Comparison of ENCODE assay signal across 8 cellular contexts in genomic region chr17:17913695-17914332, GRCh38. TPM values are rescaled to one million over a fixed set of nuclear protein-coding genes. Genes with fewer than 3 reads are reported as not detected.
DNase-seq lines count a peak whose midpoint lies in the region; ATAC-seq and TF ChIP-seq lines count a peak whose summit lies in the region.

No MANE protein-coding gene starts in this region.

- CTCF ChIA-PET in CD8-positive, alpha-beta T cell (lab: Charles Lee), result no interaction called here

- H3K36me3 ChIP-seq in CD8-positive, alpha-beta T cell (ENCODE audit: insufficient read depth, low read length), result no peaks in the 10 kb centered on the region
- no peaks in the 10 kb centered on the region for H3K36me3 ChIP-seq in psoas muscle (ENCODE audit: insufficient read depth in 1 of 2, low read depth in 1 of 2)

- WGBS in psoas muscle, 3 donors, result 8 to 12% (median 11%) methylated on average over 4 of the region's 4 CpGs

- H3K9me3 ChIP-seq in CD8-positive, alpha-beta T cell (ENCODE audit: low read length), result no peaks in the 10 kb centered on the region
- no peaks in the 10 kb centered on the region for H3K9me3 ChIP-seq in psoas muscle

- peak; percentile 51 for ATAC-seq in CD8-positive, alpha-beta T cell
- ATAC-seq in HG02885 (IDR thresholded peaks at IDR 0.05; ENCODE audit: poor library complexity, unreplicated experiment) (peak; percentile 40), psoas muscle (peak; percentile 95 to 100 (median 98)), GM18498 (IDR thresholded peaks at IDR 0.05; ENCODE audit: unreplicated experiment) (no peak), HG02938 (IDR thresholded peaks at IDR 0.05; ENCODE audit: unreplicated experiment) (no peak)
- peak; percentile 86 for ATAC-seq in activated T-helper 17 cell treated with anti-CD3 and anti-CD28 coated beads, Interleukin-2, amount 50 U/mL, for 72 hours (replicated peaks)

- H3K36me3 Mint-ChIP-seq in CD8-positive, alpha-beta T cell, result peaks cover 8% of the 10 kb centered on the region
- no peaks in the 10 kb centered on the region for H3K36me3 Mint-ChIP-seq in activated T-helper 17 cell treated with anti-CD3 and anti-CD28 coated beads, Interleukin-2, amount 50 U/mL, for 72 hours (ENCODE audit: low read depth)

- DNase-seq in CD8-positive, alpha-beta T cell, result peak in 5 of 7 experiments; percentile 11 to 54 (median 36)
- DNase-seq in NCI-H524 treated with DMSO at 0.1 percent for 48 hours (lab: John Stamatoyannopoulos, UW) (peak; percentile 92), foreskin melanocyte (peak; percentile 69), psoas muscle (peak; percentile 79 to 90)

- H3K27ac Mint-ChIP-seq in CD8-positive, alpha-beta T cell, result peak overlapping the region; percentile 83
- H3K27ac Mint-ChIP-seq in activated T-helper 17 cell treated with anti-CD3 and anti-CD28 coated beads, Interleukin-2, amount 50 U/mL, for 72 hours, result peak overlapping the region; percentile 6

- H3K27me3 ChIP-seq in CD8-positive, alpha-beta T cell (ENCODE audit: insufficient read depth, low read length), result no peaks in the 10 kb centered on the region
- H3K27me3 ChIP-seq in psoas muscle (ENCODE audit: insufficient read depth in 3 of 3, low read length in 2 of 3), result no peaks in the 10 kb centered on the region

- no peak for TF ChIP-seq CTCF in CD8-positive, alpha-beta T cell (IDR thresholded peaks at IDR 0.05)
- no peak for TF ChIP-seq CTCF in psoas muscle (IDR thresholded peaks at IDR 0.05)

- H3K4me3 ChIP-seq in CD8-positive, alpha-beta T cell (ENCODE audit: low read depth, low read length), result no peak overlapping the region
- H3K4me3 ChIP-seq in psoas muscle, result no peak overlapping the region

- no peaks in the 10 kb centered on the region for H3K4me1 ChIP-seq in CD8-positive, alpha-beta T cell (ENCODE audit: insufficient read depth, low read length)
- H3K4me1 ChIP-seq in psoas muscle, result peaks cover 50% of the 10 kb centered on the region

- no peak overlapping the region for H3K27ac ChIP-seq in CD8-positive, alpha-beta T cell (ENCODE audit: low read depth, low read length)
- peak overlapping the region; percentile 90 for H3K27ac ChIP-seq in psoas muscle

- intact Hi-C loops in CD8-positive, alpha-beta T cell (cut with DNase I, micrococcal nuclease), result loop anchor here in 1 of 2 experiments (10.0 kb wide), 2 partner anchors 61 to 99 kb away; partner anchors contain the start of genes DRC3 and TOM1L2
- intact Hi-C loops in psoas muscle (cut with DNase I), result no loop called here

- H3K4me3 Mint-ChIP-seq in CD8-positive, alpha-beta T cell, result no peak overlapping the region
- no peak overlapping the region for H3K4me3 Mint-ChIP-seq in activated T-helper 17 cell treated with anti-CD3 and anti-CD28 coated beads, Interleukin-2, amount 50 U/mL, for 72 hours

- H3K27me3 Mint-ChIP-seq in CD8-positive, alpha-beta T cell (ENCODE audit: low read depth), result no peaks in the 10 kb centered on the region
- no peaks in the 10 kb centered on the region for H3K27me3 Mint-ChIP-seq in activated T-helper 17 cell treated with anti-CD3 and anti-CD28 coated beads, Interleukin-2, amount 50 U/mL, for 72 hours

- H3K9me3 Mint-ChIP-seq in CD8-positive, alpha-beta T cell, result no peaks in the 10 kb centered on the region
- H3K9me3 Mint-ChIP-seq in activated T-helper 17 cell treated with anti-CD3 and anti-CD28 coated beads, Interleukin-2, amount 50 U/mL, for 72 hours, result no peaks in the 10 kb centered on the region

- POLR2A ChIA-PET in CD8-positive, alpha-beta T cell (lab: Charles Lee), result interaction anchor here (0.7 kb wide), 1 partner anchor 37 kb away, joined by 3 read pairs; no protein-coding TSS in a partner anchor

- H3K4me1 Mint-ChIP-seq in CD8-positive, alpha-beta T cell (ENCODE audit: low read depth), result peaks cover 11% of the 10 kb centered on the region
- H3K4me1 Mint-ChIP-seq in activated T-helper 17 cell treated with anti-CD3 and anti-CD28 coated beads, Interleukin-2, amount 50 U/mL, for 72 hours, result no peaks in the 10 kb centered on the region

RNA-seq across cellular contexts. Expression of gene TOM1L2, which starts 58.4 kb away (rescaled TPM):
- total RNA-seq in CD8-positive, alpha-beta T cell, result 10 to 100 TPM; 15.4 to 20.9 TPM
- 10 to 100 TPM; 20.4 to 24.8 TPM for total RNA-seq in activated T-helper 17 cell treated with anti-CD3 and anti-CD28 coated beads, Interleukin-2, amount 50 U/mL, for 72 hours
- 10 to 100 TPM; 72.0 to 89.8 (median 87.2) TPM for total RNA-seq in psoas muscle
- 10 to 100 TPM; 13.3 to 48.4 (median 27.6) TPM for polyA plus RNA-seq in psoas muscle

RNA-seq across cellular contexts. Expression of gene DRC3, which starts 58.8 kb away (rescaled TPM):
- under 1 TPM; 0.61 to 0.90 TPM for total RNA-seq in CD8-positive, alpha-beta T cell
- total RNA-seq in activated T-helper 17 cell treated with anti-CD3 and anti-CD28 coated beads, Interleukin-2, amount 50 U/mL, for 72 hours, result under 1 TPM in 1 of 2 donors, not detected in 1; 0.58 TPM
- 1 to 10 TPM in 1 of 4 donors, under 1 TPM in 3; 0.39 to 1.8 (median 0.73) TPM for total RNA-seq in psoas muscle
- polyA plus RNA-seq in psoas muscle, result 1 to 10 TPM in 1 of 3 donors, under 1 TPM in 2; 0.61 to 1.6 (median 0.69) TPM

Comparison
In these comparisons a context has a peak if more than half of its experiments do, and no peak if none do; other contexts are left out.
1. ATAC-seq: peak in CD8-positive, alpha-beta T cell (single experiment), HG02885 (single experiment), activated T-helper 17 cell treated with anti-CD3 and anti-CD28 coated beads, Interleukin-2, amount 50 U/mL, for 72 hours (single experiment) and psoas muscle (4 of 4); none in GM18498 (single experiment) and HG02938 (single experiment).
2. DNase-seq: peak in every context shown above with its lines; median percentile 92 in NCI-H524 treated with DMSO at 0.1 percent for 48 hours; 84 in psoas muscle; 69 in foreskin melanocyte; 36 in CD8-positive, alpha-beta T cell.